Comparison of ENCODE assay signal across 8 cellular contexts in the genomic region with DNA sequence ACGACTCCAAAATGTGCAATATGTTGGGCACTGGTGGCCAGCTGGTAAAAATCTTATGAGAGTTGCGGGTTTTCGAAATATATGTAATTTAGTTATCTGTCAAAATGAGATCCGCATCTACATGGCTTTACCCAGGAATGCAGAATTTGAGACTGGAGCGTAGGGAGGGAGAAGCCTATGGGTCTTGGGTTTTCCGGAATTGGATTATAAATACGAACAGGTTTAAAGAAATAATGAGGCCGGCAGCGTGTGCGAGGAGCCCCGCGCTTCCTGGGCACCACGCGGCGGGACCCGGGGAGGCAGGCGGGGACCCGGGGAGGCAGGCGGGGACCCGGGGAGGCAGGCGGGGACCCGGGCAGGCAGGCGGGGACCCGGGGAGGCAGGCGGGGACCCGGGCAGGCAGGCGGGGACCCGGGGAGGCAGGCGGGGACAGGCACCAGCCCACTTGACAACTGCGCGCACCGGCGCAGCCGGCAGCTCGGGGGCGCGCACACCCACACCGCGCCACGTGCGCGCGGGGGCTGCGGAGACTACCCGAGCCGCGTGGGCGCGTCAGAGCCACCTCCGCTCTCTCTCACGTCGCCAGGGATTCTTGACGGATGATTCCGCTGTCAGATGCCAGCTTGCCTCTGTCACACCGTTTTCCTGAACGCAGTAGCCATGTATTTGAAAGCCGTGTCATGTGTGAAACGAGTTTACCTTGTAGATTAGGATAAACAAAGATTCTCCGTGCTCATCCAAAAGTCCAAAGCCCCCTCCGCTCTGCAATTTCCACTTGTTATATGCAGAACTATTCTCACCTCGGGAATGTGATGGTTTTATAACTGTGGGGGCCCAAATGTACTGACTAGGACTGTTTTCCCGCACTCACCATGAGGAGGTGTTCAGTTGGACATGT. TPM values are rescaled to one million over a fixed set of nuclear protein-coding genes. Genes with fewer than 3 reads are reported as not detected.
DNase-seq lines count a peak whose midpoint lies in the region; ATAC-seq and TF ChIP-seq lines count a peak whose summit lies in the region.

No MANE protein-coding gene starts in this region.

- no peak; the same call in 1 of the 2 replicates for TF ChIP-seq CTCF in C4-2B (conservative IDR thresholded peaks at IDR 0.05)

- DNase-seq in HuH-7.5 (ENCODE audit: low spot score) (peak; percentile 35), left ventricle myocardium superior (peak; percentile 74), retina (peak; percentile 74), NCI-H187 treated with DMSO at 0.1 percent for 48 hours (lab: John Stamatoyannopoulos, UW) (no peak)
- peak; percentile 58 for DNase-seq in activated naive CD8-positive, alpha-beta T cell treated with anti-CD3 and anti-CD28 coated beads, Interleukin-2, amount 50 U/mL, for 24 hours

- intact Hi-C loops in left ventricle myocardium superior (cut with micrococcal nuclease) = no loop called here

- H3K4me1 Mint-ChIP-seq in activated naive CD8-positive, alpha-beta T cell treated with anti-CD3 and anti-CD28 coated beads, Interleukin-2, amount 50 U/mL, for 24 hours = peaks cover 14% of the 10 kb centered on the region

- H3K27ac Mint-ChIP-seq in activated naive CD8-positive, alpha-beta T cell treated with anti-CD3 and anti-CD28 coated beads, Interleukin-2, amount 50 U/mL, for 24 hours = peak overlapping the region; percentile 92

- H3K9me3 Mint-ChIP-seq in activated naive CD8-positive, alpha-beta T cell treated with anti-CD3 and anti-CD28 coated beads, Interleukin-2, amount 50 U/mL, for 24 hours = no peaks in the 10 kb centered on the region

- peak overlapping the region; percentile 83 for H3K4me3 Mint-ChIP-seq in activated naive CD8-positive, alpha-beta T cell treated with anti-CD3 and anti-CD28 coated beads, Interleukin-2, amount 50 U/mL, for 24 hours

- ATAC-seq in GM19397 (IDR thresholded peaks at IDR 0.05; ENCODE audit: unreplicated experiment) (peak; percentile 85), SK-N-SH treated with all-trans-retinoic acid at 6 μM for 48 hours (peak; percentile 78), left ventricle myocardium superior (peak; percentile 95)
- ATAC-seq in activated naive CD8-positive, alpha-beta T cell treated with anti-CD3 and anti-CD28 coated beads, Interleukin-2, amount 50 U/mL, for 24 hours = peak; percentile 82

- H3K27me3 Mint-ChIP-seq in activated naive CD8-positive, alpha-beta T cell treated with anti-CD3 and anti-CD28 coated beads, Interleukin-2, amount 50 U/mL, for 24 hours = peaks cover 3% of the 10 kb centered on the region

- no peaks in the 10 kb centered on the region for H3K36me3 Mint-ChIP-seq in activated naive CD8-positive, alpha-beta T cell treated with anti-CD3 and anti-CD28 coated beads, Interleukin-2, amount 50 U/mL, for 24 hours (ENCODE audit: low read depth)

- H3K27ac ChIP-seq in C4-2B = peak overlapping the region; percentile 25

TF ChIP-seq in SK-N-SH treated with all-trans-retinoic acid at 6 μM for 48 hours, 23 proteins besides CTCF, POLR2A, EP300 and RAD21:
- no peak for TF ChIP-seq GLIS3 (CRISPR knock-in tag; IDR thresholded peaks at IDR 0.05)
- no peak for TF ChIP-seq TOX (CRISPR knock-in tag; IDR thresholded peaks at IDR 0.05; ENCODE audit: borderline replicate concordance)
- TF ChIP-seq ZC3H10 (CRISPR knock-in tag; IDR thresholded peaks at IDR 0.05) = no peak
- no peak for TF ChIP-seq ZFP3 (CRISPR knock-in tag; IDR thresholded peaks at IDR 0.05)
- no peak for TF ChIP-seq SNAI2 (CRISPR knock-in tag; IDR thresholded peaks at IDR 0.05)
- TF ChIP-seq ARNTL (CRISPR knock-in tag; IDR thresholded peaks at IDR 0.05; ENCODE audit: borderline replicate concordance, low read depth) = no peak
- TF ChIP-seq, protein P1, sequence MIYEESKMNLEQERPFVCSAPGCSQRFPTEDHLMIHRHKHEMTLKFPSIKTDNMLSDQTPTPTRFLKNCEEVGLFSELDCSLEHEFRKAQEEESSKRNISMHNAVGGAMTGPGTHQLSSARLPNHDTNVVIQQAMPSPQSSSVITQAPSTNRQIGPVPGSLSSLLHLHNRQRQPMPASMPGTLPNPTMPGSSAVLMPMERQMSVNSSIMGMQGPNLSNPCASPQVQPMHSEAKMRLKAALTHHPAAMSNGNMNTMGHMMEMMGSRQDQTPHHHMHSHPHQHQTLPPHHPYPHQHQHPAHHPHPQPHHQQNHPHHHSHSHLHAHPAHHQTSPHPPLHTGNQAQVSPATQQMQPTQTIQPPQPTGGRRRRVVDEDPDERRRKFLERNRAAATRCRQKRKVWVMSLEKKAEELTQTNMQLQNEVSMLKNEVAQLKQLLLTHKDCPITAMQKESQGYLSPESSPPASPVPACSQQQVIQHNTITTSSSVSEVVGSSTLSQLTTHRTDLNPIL (CRISPR knock-in tag; IDR thresholded peaks at IDR 0.05; ENCODE audit: low read depth) = no peak
- no peak for TF ChIP-seq ZNF565 (CRISPR knock-in tag; conservative IDR thresholded peaks at IDR 0.05; ENCODE audit: low read depth)
- no peak for TF ChIP-seq RARB (CRISPR knock-in tag; IDR thresholded peaks at IDR 0.05)
- no peak for TF ChIP-seq CSDC2 (CRISPR knock-in tag; IDR thresholded peaks at IDR 0.05)
- TF ChIP-seq, protein P2, sequence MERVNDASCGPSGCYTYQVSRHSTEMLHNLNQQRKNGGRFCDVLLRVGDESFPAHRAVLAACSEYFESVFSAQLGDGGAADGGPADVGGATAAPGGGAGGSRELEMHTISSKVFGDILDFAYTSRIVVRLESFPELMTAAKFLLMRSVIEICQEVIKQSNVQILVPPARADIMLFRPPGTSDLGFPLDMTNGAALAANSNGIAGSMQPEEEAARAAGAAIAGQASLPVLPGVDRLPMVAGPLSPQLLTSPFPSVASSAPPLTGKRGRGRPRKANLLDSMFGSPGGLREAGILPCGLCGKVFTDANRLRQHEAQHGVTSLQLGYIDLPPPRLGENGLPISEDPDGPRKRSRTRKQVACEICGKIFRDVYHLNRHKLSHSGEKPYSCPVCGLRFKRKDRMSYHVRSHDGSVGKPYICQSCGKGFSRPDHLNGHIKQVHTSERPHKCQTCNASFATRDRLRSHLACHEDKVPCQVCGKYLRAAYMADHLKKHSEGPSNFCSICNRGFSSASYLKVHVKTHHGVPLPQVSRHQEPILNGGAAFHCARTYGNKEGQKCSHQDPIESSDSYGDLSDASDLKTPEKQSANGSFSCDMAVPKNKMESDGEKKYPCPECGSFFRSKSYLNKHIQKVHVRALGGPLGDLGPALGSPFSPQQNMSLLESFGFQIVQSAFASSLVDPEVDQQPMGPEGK (CRISPR knock-in tag; IDR thresholded peaks at IDR 0.05; ENCODE audit: borderline replicate concordance) = no peak
- TF ChIP-seq ESRRG (CRISPR knock-in tag; IDR thresholded peaks at IDR 0.05) = no peak
- no peak for TF ChIP-seq ZFP30 (CRISPR knock-in tag; IDR thresholded peaks at IDR 0.05)
- no peak for TF ChIP-seq ZNF8 (CRISPR knock-in tag; IDR thresholded peaks at IDR 0.05)
- TF ChIP-seq, protein P3, sequence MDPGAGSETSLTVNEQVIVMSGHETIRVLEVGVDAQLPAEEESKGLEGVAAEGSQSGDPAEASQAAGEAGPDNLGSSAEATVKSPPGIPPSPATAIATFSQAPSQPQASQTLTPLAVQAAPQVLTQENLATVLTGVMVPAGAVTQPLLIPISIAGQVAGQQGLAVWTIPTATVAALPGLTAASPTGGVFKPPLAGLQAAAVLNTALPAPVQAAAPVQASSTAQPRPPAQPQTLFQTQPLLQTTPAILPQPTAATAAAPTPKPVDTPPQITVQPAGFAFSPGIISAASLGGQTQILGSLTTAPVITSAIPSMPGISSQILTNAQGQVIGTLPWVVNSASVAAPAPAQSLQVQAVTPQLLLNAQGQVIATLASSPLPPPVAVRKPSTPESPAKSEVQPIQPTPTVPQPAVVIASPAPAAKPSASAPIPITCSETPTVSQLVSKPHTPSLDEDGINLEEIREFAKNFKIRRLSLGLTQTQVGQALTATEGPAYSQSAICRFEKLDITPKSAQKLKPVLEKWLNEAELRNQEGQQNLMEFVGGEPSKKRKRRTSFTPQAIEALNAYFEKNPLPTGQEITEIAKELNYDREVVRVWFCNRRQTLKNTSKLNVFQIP (CRISPR knock-in tag; IDR thresholded peaks at IDR 0.05; ENCODE audit: borderline replicate concordance, low read depth) = no peak
- TF ChIP-seq PPARA (CRISPR knock-in tag; IDR thresholded peaks at IDR 0.05; ENCODE audit: borderline replicate concordance) = no peak
- no peak for TF ChIP-seq TCF4 (CRISPR knock-in tag; IDR thresholded peaks at IDR 0.05; ENCODE audit: borderline replicate concordance)
- no peak for TF ChIP-seq BACH2 (CRISPR knock-in tag; IDR thresholded peaks at IDR 0.05; ENCODE audit: borderline replicate concordance)
- no peak for TF ChIP-seq ISL1 (CRISPR knock-in tag; IDR thresholded peaks at IDR 0.05)
- TF ChIP-seq OSR1 (CRISPR knock-in tag; IDR thresholded peaks at IDR 0.05) = no peak

RNA-seq across cellular contexts. Expression of a gene that starts 54.3 kb away (rescaled TPM):
- 183 TPM for total RNA-seq in left ventricle myocardium superior
